In the genomic region with DNA sequence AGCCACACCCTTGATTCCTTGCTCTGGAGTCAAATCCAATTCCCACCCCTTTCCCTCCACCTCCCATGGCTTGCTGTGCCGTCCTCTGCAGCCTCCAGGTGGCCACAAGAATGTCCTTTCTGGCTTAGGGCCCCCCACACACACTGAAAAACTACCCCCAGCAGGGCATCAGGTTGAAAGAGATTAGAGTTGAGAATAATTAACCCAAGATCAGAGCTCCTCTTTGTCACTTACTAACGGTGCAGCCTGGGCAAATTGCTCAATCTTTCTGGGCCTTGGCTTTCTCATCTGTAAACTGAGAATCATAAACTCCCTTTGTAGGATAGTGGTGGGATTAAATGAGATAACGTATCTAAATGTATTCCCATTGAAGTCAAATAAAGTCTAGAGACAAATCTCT, we compare ENCODE assay signal across 13 cellular contexts.
"Had no signal": no experiment of that assay in that cellular context is flagged by ENCODE, and none has a peak within 500 bp of the region (broad histone marks: within the 10 kb centered on the region; RNA-seq: fewer than 3 reads in every experiment).

No MANE protein-coding gene starts in this region.

- ATAC-seq: effector memory CD8-positive, alpha-beta T cell; left ventricle myocardium superior; T-helper 17 cell; upper lobe of right lung had no signal

- H3K9me3 ChIP-seq: upper lobe of right lung had no signal

- H3K4me1 ChIP-seq: upper lobe of right lung had no signal

- DNase-seq: activated CD4-positive, alpha-beta T cell treated with anti-CD3 and anti-CD28 coated beads, Interleukin-2, amount 10 ng/mL, durations not matched to agents 7 days and 5 days; activated CD4-positive, CD25-positive, alpha-beta regulatory T cell; activated CD8-positive, alpha-beta memory T cell treated with anti-CD3 and anti-CD28 coated beads for 24 hours; activated naive CD4-positive, alpha-beta T cell treated with Interleukin-2 at 50 U/mL for 16 hours; caudate nucleus; cortex of kidney; effector memory CD8-positive, alpha-beta T cell; left ventricle myocardium superior; mesenchymal stem cell; nephron progenitor cell; stimulated activated CD4-positive, alpha-beta T cell treated with anti-CD3 and anti-CD28 coated beads, Interleukin-2, amount 100 ng/mL, for 48 hours; T-helper 17 cell; upper lobe of right lung had no signal

- H3K27me3 ChIP-seq: upper lobe of right lung had no signal

- H3K27ac ChIP-seq: upper lobe of right lung had no signal

- H3K4me3 ChIP-seq: upper lobe of right lung had no signal

- H3K36me3 ChIP-seq: upper lobe of right lung had no signal
